Comparison of ENCODE assay signal across 8 cellular contexts in the genomic region with DNA sequence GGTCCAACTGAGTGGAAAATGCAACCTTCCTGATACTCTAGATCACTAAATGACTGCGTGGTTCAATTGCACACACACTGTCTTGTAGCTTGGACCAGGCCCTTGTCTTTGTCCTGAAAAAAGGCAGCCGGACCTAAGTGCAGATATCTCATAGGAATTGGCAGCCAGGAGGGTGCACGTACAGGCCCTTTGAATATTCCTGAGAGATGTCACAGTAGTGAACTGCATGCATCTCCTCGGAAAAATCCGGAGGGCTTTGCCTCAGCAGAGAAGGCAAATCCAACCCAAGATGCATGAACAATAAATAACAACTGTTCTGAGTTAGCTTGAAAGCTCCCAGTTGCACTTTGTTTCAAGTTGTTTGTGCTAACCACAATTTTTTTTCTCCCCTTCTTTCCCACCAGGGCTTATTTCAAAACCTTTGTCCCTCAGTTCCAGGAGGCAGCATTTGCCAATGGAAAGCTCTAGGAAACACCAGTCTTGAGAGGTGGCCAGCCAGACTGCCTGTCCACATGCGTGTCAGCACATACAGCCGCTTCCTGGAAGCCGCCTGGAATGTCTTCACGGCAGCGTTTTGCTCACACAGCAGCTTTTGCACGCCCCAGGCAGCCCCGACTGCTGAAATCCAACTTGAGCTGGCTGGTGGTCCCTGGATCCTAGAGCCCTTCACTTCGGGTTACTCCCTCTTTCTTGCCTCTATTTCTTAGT. TPM values are rescaled to one million over a fixed set of nuclear protein-coding genes. Genes with fewer than 3 reads are reported as not detected.
DNase-seq lines count a peak whose midpoint lies in the region; ATAC-seq, FAIRE-seq and TF ChIP-seq lines count a peak whose summit lies in the region.

No MANE protein-coding gene starts in this region.

- peak overlapping the region; percentile 67 for H3K4me2 ChIP-seq in GM23248 (ENCODE audit: unreplicated experiment)

- H3K79me2 ChIP-seq in GM23248 (ENCODE audit: insufficient read depth), result no peaks in the 10 kb centered on the region

- peak overlapping the region; percentile 54 for H2AFZ ChIP-seq in GM23248

- peaks cover 7% of the 10 kb centered on the region for H3K36me3 Mint-ChIP-seq in stimulated activated effector memory CD8-positive, alpha-beta T cell treated with anti-CD3 and anti-CD28 coated beads, Interleukin-12 subunit alpha, Interleukin-12 subunit beta, amount 100 ng/mL, for 72 hours

- H3K36me3 ChIP-seq in GM23248 (ENCODE audit: low read depth), result no peaks in the 10 kb centered on the region
- H3K36me3 ChIP-seq in bronchial epithelial cell (ENCODE audit: control insufficient read depth, insufficient read depth, low read length), result no peaks in the 10 kb centered on the region

- peaks cover 26% of the 10 kb centered on the region for H3K4me1 Mint-ChIP-seq in stimulated activated effector memory CD8-positive, alpha-beta T cell treated with anti-CD3 and anti-CD28 coated beads, Interleukin-12 subunit alpha, Interleukin-12 subunit beta, amount 100 ng/mL, for 72 hours

- no peaks in the 10 kb centered on the region for H3K9me2 ChIP-seq in GM23248 (ENCODE audit: insufficient read depth)

- 13 to 15% methylated on average over 13 of the region's 13 CpGs for WGBS in GM23248 (ENCODE audit: low coverage in 1 of 2, low lambda C conversion rate in 2 of 2, missing lambda C conversion rate in 2 of 2), 2 experiments

- H3K27ac ChIP-seq in GM23248, result peak overlapping the region; percentile 63

- peak overlapping the region; percentile 31 for H3K4me3 ChIP-seq in GM23248
- H3K4me3 ChIP-seq in bronchial epithelial cell (ENCODE audit: low read depth, low read length), result no peak overlapping the region

- peak overlapping the region; percentile 45 for H3K9ac ChIP-seq in GM23248

- FAIRE-seq in bronchial epithelial cell (lab: Jason Lieb, UNC), result no peak

- TF ChIP-seq CTCF in bronchial epithelial cell (IDR thresholded peaks at IDR 0.05; ENCODE audit: insufficient read depth, low read length, severe bottlenecking), result no peak

- no peaks in the 10 kb centered on the region for H3K9me3 ChIP-seq in GM23248 (ENCODE audit: low read depth)

- H4K20me1 ChIP-seq in GM23248 (ENCODE audit: insufficient read depth), result no peaks in the 10 kb centered on the region

- peaks cover 39% of the 10 kb centered on the region for H3K4me1 ChIP-seq in GM23248 (ENCODE audit: insufficient read depth)

- peak; percentile 95 for DNase-seq in GM23248
- DNase-seq in bronchial epithelial cell (ENCODE audit: low read depth), result peak; percentile 55
- peak; percentile 71 for DNase-seq in kidney tubule cell (ENCODE audit: low spot score)
- DNase-seq in stimulated activated effector memory CD8-positive, alpha-beta T cell treated with anti-CD3 and anti-CD28 coated beads, Interleukin-12 subunit alpha, Interleukin-12 subunit beta, amount 100 ng/mL, for 72 hours (ENCODE audit: low spot score in 2 of 2), result no peak
- no peak for DNase-seq in NK-92 (lab: John Stamatoyannopoulos, UW; ENCODE audit: unreplicated experiment)
- DNase-seq in stimulated activated CD4-positive, alpha-beta T cell treated with anti-CD3 and anti-CD28 coated beads, Interleukin-2, amount 100 ng/mL, for 24 hours, result no peak
- DNase-seq in DMS79 treated with DMSO at 0.1 percent for 48 hours (lab: John Stamatoyannopoulos, UW), result no peak
- no peak for DNase-seq in SHP77 (lab: John Stamatoyannopoulos, UW)

- H3F3A ChIP-seq in GM23248 (ENCODE audit: insufficient read depth), result peaks cover 25% of the 10 kb centered on the region

- H3K27ac Mint-ChIP-seq in stimulated activated effector memory CD8-positive, alpha-beta T cell treated with anti-CD3 and anti-CD28 coated beads, Interleukin-12 subunit alpha, Interleukin-12 subunit beta, amount 100 ng/mL, for 72 hours, result peak overlapping the region; percentile 76

- no peak for ATAC-seq in stimulated activated effector memory CD8-positive, alpha-beta T cell treated with anti-CD3 and anti-CD28 coated beads, Interleukin-12 subunit alpha, Interleukin-12 subunit beta, amount 100 ng/mL, for 72 hours

- H3K9me3 Mint-ChIP-seq in stimulated activated effector memory CD8-positive, alpha-beta T cell treated with anti-CD3 and anti-CD28 coated beads, Interleukin-12 subunit alpha, Interleukin-12 subunit beta, amount 100 ng/mL, for 72 hours, result no peaks in the 10 kb centered on the region

- H3K27me3 ChIP-seq in GM23248 (replicated peaks; ENCODE audit: insufficient read depth) (no peaks in the 10 kb centered on the region), bronchial epithelial cell (ENCODE audit: control insufficient read depth, insufficient read depth, low read length) (no peaks in the 10 kb centered on the region)

- H3K4me3 Mint-ChIP-seq in stimulated activated effector memory CD8-positive, alpha-beta T cell treated with anti-CD3 and anti-CD28 coated beads, Interleukin-12 subunit alpha, Interleukin-12 subunit beta, amount 100 ng/mL, for 72 hours, result no peak overlapping the region

- in situ Hi-C loops in GM23248 (cut with MboI), result no loop called here

RNA-seq across cellular contexts. Expression of a gene that starts 54.5 kb away (rescaled TPM):
- total RNA-seq in GM23248 (2014; rRNA removed; shearing (Covaris generic)), result 78.0 and 83.5 TPM in 2 replicates
- polyA plus RNA-seq in GM23248 (2016; fragmentation: Nextera tagmentation; extraction: Ambion mirVana), result 42.4 and 45.0 TPM in 2 replicates
- total RNA-seq in bronchial epithelial cell, result 77.1 and 106 TPM in 2 replicates

Comparison
In these comparisons a context has a peak if more than half of its experiments do, and no peak if none do; other contexts are left out.
1. DNase-seq: peak in GM23248 (single experiment), bronchial epithelial cell (single experiment) and kidney tubule cell (single experiment); none in stimulated activated effector memory CD8-positive, alpha-beta T cell treated with anti-CD3 and anti-CD28 coated beads, Interleukin-12 subunit alpha, Interleukin-12 subunit beta, amount 100 ng/mL, for 72 hours (0 of 2), NK-92 (single experiment), stimulated activated CD4-positive, alpha-beta T cell treated with anti-CD3 and anti-CD28 coated beads, Interleukin-2, amount 100 ng/mL, for 24 hours (0 of 2), DMS79 treated with DMSO at 0.1 percent for 48 hours (single experiment) and SHP77 (0 of 2).